In genomic region chr4:128468485-128468989, GRCh38 we compare ENCODE assay signal across 1 cellular context.
TF ChIP-seq lines count a peak whose summit lies in the region.

No MANE protein-coding gene starts in this region.

TF ChIP-seq in K562, 482 proteins besides CTCF, POLR2A, EP300 and RAD21 (continued from another document):
- TF ChIP-seq TFAP4 (CRISPR knock-in tag; IDR thresholded peaks at IDR 0.05; ENCODE audit: borderline replicate concordance): no peak
- TF ChIP-seq MAZ (CRISPR knock-in tag; conservative IDR thresholded peaks at IDR 0.05 in 1 of 2, IDR thresholded peaks at IDR 0.05 in 1 of 2): no peak
- no peak for TF ChIP-seq ZNF324 (CRISPR knock-in tag; IDR thresholded peaks at IDR 0.05)
- TF ChIP-seq NCOA6 (IDR thresholded peaks at IDR 0.05): no peak
- no peak for TF ChIP-seq PYGO2 (tag; IDR thresholded peaks at IDR 0.05)
- TF ChIP-seq NR2C2 (CRISPR knock-in tag; IDR thresholded peaks at IDR 0.05): no peak
- peak; percentile 53; the same call in 1 of the 2 replicates for TF ChIP-seq NR2C2 (tag; IDR thresholded peaks at IDR 0.05)
- TF ChIP-seq NFIX (CRISPR knock-in tag; IDR thresholded peaks at IDR 0.05; ENCODE audit: low read depth): no peak
- no peak for TF ChIP-seq SNIP1 (IDR thresholded peaks at IDR 0.05; ENCODE audit: low read depth)
- no peak for TF ChIP-seq RFX5 (IDR thresholded peaks at IDR 0.05; ENCODE audit: low read depth, low read length)
- no peak for TF ChIP-seq ZBTB5 (IDR thresholded peaks at IDR 0.05)
- TF ChIP-seq, protein P1, sequence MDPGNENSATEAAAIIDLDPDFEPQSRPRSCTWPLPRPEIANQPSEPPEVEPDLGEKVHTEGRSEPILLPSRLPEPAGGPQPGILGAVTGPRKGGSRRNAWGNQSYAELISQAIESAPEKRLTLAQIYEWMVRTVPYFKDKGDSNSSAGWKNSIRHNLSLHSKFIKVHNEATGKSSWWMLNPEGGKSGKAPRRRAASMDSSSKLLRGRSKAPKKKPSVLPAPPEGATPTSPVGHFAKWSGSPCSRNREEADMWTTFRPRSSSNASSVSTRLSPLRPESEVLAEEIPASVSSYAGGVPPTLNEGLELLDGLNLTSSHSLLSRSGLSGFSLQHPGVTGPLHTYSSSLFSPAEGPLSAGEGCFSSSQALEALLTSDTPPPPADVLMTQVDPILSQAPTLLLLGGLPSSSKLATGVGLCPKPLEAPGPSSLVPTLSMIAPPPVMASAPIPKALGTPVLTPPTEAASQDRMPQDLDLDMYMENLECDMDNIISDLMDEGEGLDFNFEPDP (CRISPR knock-in tag; IDR thresholded peaks at IDR 0.05): no peak
